ENCODE assay signal across 1 cellular context in genomic region chr3:172065534-172065933, GRCh38.
TF ChIP-seq lines count a peak whose summit lies in the region.

No MANE protein-coding gene starts in this region.

TF ChIP-seq in K562, 482 proteins besides CTCF, POLR2A, EP300 and RAD21 (continued from another document and continues in another):
- TF ChIP-seq ZMIZ1 (IDR thresholded peaks at IDR 0.05; ENCODE audit: low read depth in 2 of 2, low read length in 2 of 2) (peak in 1 of 2 experiments; percentile 79; a peak in 1 of 4 replicates), BACH1 (tag; IDR thresholded peaks at IDR 0.05) (no peak), NCOR1 (IDR thresholded peaks at IDR 0.05) (peak; percentile 75; the same call in 1 of the 2 replicates), NCOA1 (IDR thresholded peaks at IDR 0.05; ENCODE audit: low read depth) (peak; percentile 60; the same call in 1 of the 2 replicates), ZNF589 (CRISPR knock-in tag; IDR thresholded peaks at IDR 0.05; ENCODE audit: low read depth) (no peak), ZBED1 (IDR thresholded peaks at IDR 0.05) (no peak), SMARCC2 (IDR thresholded peaks at IDR 0.05; ENCODE audit: low read depth) (peak; percentile 67; the same call in 1 of the 2 replicates), CBX2 (IDR thresholded peaks at IDR 0.05; ENCODE audit: insufficient read depth, low read length, poor library complexity, severe bottlenecking) (no peak), ZNF764 (CRISPR knock-in tag; IDR thresholded peaks at IDR 0.05; ENCODE audit: low read depth) (no peak), JUND (IDR thresholded peaks at IDR 0.05; ENCODE audit: borderline replicate concordance, low read depth, low read length) (0 out of 2 replicates have a peak, but pooled peaks have one; percentile 37), JUND (tag; IDR thresholded peaks at IDR 0.05; ENCODE audit: borderline replicate concordance, low read depth, low read length) (no peak; the same call in 2 of the 3 replicates), TBL1XR1 (IDR thresholded peaks at IDR 0.05; ENCODE audit: low read length in 2 of 2) (peak in 1 of 2 experiments; percentile 78; a peak in 2 of 4 replicates), HDAC3 (IDR thresholded peaks at IDR 0.05; ENCODE audit: borderline replicate concordance, partially characterized antibody) (peak; percentile 52), ZNF398 (CRISPR knock-in tag; IDR thresholded peaks at IDR 0.05) (no peak), AFF1 (IDR thresholded peaks at IDR 0.05; ENCODE audit: low read depth in 1 of 2, partially characterized antibody in 2 of 2) (peak in 1 of 2 experiments; percentile 18), C11orf30 (IDR thresholded peaks at IDR 0.05; ENCODE audit: low read depth) (0 out of 2 replicates have a peak, but pooled peaks have one; percentile 15), HDAC1 (IDR thresholded peaks at IDR 0.05) (peak in 1 of 2 experiments; percentile 62; a peak in 2 of 4 replicates), E2F3 (CRISPR knock-in tag; IDR thresholded peaks at IDR 0.05) (no peak), HNRNPLL (IDR thresholded peaks at IDR 0.05; ENCODE audit: low read depth, low read length, poor library complexity, severe bottlenecking) (no peak), ZNF644 (tag; IDR thresholded peaks at IDR 0.05; ENCODE audit: low read depth) (peak; percentile 50; the same call in 1 of the 2 replicates), POLR2AphosphoS2 (IDR thresholded peaks at IDR 0.05; ENCODE audit: low read length) (no peak), SMARCA4 (IDR thresholded peaks at IDR 0.05) (peak; percentile 93), RFX1 (IDR thresholded peaks at IDR 0.05) (no peak), RBM22 (IDR thresholded peaks at IDR 0.05; ENCODE audit: low read depth, low read length, poor library complexity, severe bottlenecking) (no peak), HNRNPUL1 (IDR thresholded peaks at IDR 0.05; ENCODE audit: low read length) (no peak), TARDBP (IDR thresholded peaks at IDR 0.05) (no peak), GABPB1 (CRISPR knock-in tag; IDR thresholded peaks at IDR 0.05) (no peak), MNT (conservative IDR thresholded peaks at IDR 0.05) (peak; percentile 53 to 71; a peak in 3 of 4 replicates), ZEB2 (IDR thresholded peaks at IDR 0.05) (no peak), PHTF2 (CRISPR knock-in tag; IDR thresholded peaks at IDR 0.05) (no peak), MXI1 (IDR thresholded peaks at IDR 0.05; ENCODE audit: low read depth, low read length) (peak; percentile 54; the same call in 1 of the 2 replicates), ARID3A (IDR thresholded peaks at IDR 0.05; ENCODE audit: borderline replicate concordance, low read depth, low read length) (peak; percentile 86), ARID1B (IDR thresholded peaks at IDR 0.05) (peak; percentile 93), PATZ1 (CRISPR knock-in tag; IDR thresholded peaks at IDR 0.05; ENCODE audit: borderline replicate concordance) (no peak), CREB5 (CRISPR knock-in tag; IDR thresholded peaks at IDR 0.05) (no peak), TRIM24 (IDR thresholded peaks at IDR 0.05) (peak in 1 of 2 experiments; percentile 27; a peak in 1 of 4 replicates), MAX (CRISPR knock-in tag; IDR thresholded peaks at IDR 0.05) (no peak), GMEB1 (CRISPR knock-in tag; IDR thresholded peaks at IDR 0.05) (no peak), NR2C2 (CRISPR knock-in tag; IDR thresholded peaks at IDR 0.05) (no peak), NR2C2 (tag; IDR thresholded peaks at IDR 0.05) (no peak), JUN (IDR thresholded peaks at IDR 0.05; ENCODE audit: borderline replicate concordance, low read depth, low read length) (0 out of 2 replicates have a peak, but pooled peaks have one; percentile 31), JUN (CRISPR knock-in tag; IDR thresholded peaks at IDR 0.05; ENCODE audit: borderline replicate concordance) (no peak), CHCHD3 (CRISPR knock-in tag; IDR thresholded peaks at IDR 0.05) (no peak), TAF7 (tag; IDR thresholded peaks at IDR 0.05) (no peak), GTF2E2 (tag; IDR thresholded peaks at IDR 0.05) (no peak), ARNT (IDR thresholded peaks at IDR 0.05) (peak in 1 of 2 experiments; percentile 33; a peak in 2 of 4 replicates), ZNF75A (CRISPR knock-in tag; IDR thresholded peaks at IDR 0.05) (no peak)
